ENCODE assay signal across 7 cellular contexts in genomic region chr6:136644597-136644952, GRCh38.
A peak's percentile ranks its signal among the peaks of the same experiment; 100 is the strongest.
DNase-seq lines count a peak whose midpoint lies in the region; ATAC-seq and TF ChIP-seq lines count a peak whose summit lies in the region.

No MANE protein-coding gene starts in this region.

- H3K4me3 ChIP-seq in KMS-11 (IDR thresholded peaks at IDR 0.05; ENCODE audit: insufficient read depth, low read depth, low read length): no peak overlapping the region
- H3K4me3 ChIP-seq in heart right ventricle: no peak overlapping the region
- no peak overlapping the region for H3K4me3 ChIP-seq in thyroid gland (replicated peaks in 1 of 3)

- no peak overlapping the region for H2AFZ ChIP-seq in KMS-11 (ENCODE audit: low read depth)

- DNase-seq in heart right ventricle (no peak), thyroid gland (no peak), ecto neural progenitor cell (ENCODE audit: low spot score) (no peak), NCI-H774 (lab: John Stamatoyannopoulos, UW) (no peak), hypothalamus (lab: John Stamatoyannopoulos, UW) (no peak)

- no peaks in the 10 kb centered on the region for H3K79me2 ChIP-seq in KMS-11 (ENCODE audit: insufficient read depth, low read depth)

- no peaks in the 10 kb centered on the region for H4K20me1 ChIP-seq in KMS-11 (ENCODE audit: insufficient read depth)

- H3K36me3 ChIP-seq in KMS-11 (ENCODE audit: insufficient read depth): no peaks in the 10 kb centered on the region
- peaks cover 0 to 15% (median 0%) of the 10 kb centered on the region in 9 donors for H3K36me3 ChIP-seq in heart right ventricle
- no peaks in the 10 kb centered on the region for H3K36me3 ChIP-seq in thyroid gland

- H3K9me3 ChIP-seq in heart right ventricle: no peaks in the 10 kb centered on the region
- no peaks in the 10 kb centered on the region for H3K9me3 ChIP-seq in thyroid gland

- H3K9ac ChIP-seq in KMS-11: no peak overlapping the region

- ATAC-seq in GM19438 (IDR thresholded peaks at IDR 0.05; ENCODE audit: low read depth, unreplicated experiment) (peak; percentile 14), heart right ventricle (peak in 5 of 8 donors; percentile 2 to 44 (median 6))

- TF ChIP-seq POLR2A in thyroid gland (IDR thresholded peaks at IDR 0.05): no peak

- no peaks in the 10 kb centered on the region for H3K27me3 ChIP-seq in KMS-11 (ENCODE audit: insufficient read depth, low read depth)
- H3K27me3 ChIP-seq in heart right ventricle: no peaks in the 10 kb centered on the region
- H3K27me3 ChIP-seq in thyroid gland: no peaks in the 10 kb centered on the region

- H3K4me2 ChIP-seq in KMS-11: peak overlapping the region; percentile 26; the same call in 1 of the 2 replicates

- H3K4me1 ChIP-seq in KMS-11 (ENCODE audit: low read depth, poor library complexity, severe bottlenecking): peaks cover 12% of the 10 kb centered on the region
- peaks cover 8 to 55% (median 41%) of the 10 kb centered on the region in 9 donors for H3K4me1 ChIP-seq in heart right ventricle
- peaks cover 24 to 47% of the 10 kb centered on the region in 2 donors for H3K4me1 ChIP-seq in thyroid gland

- H3K27ac ChIP-seq in KMS-11: no peak overlapping the region
- peak overlapping the region in 9 of 10 donors; percentile 26 to 73 (median 55) for H3K27ac ChIP-seq in heart right ventricle
- H3K27ac ChIP-seq in thyroid gland: peak overlapping the region; percentile 33 to 83 (median 66)

- 85 to 87% methylated on average over 4 of the region's 4 CpGs for WGBS in heart right ventricle, 2 donors
- WGBS in thyroid gland, 2 donors: 88 to 89% methylated on average over 4 of the region's 4 CpGs

- TF ChIP-seq CTCF in KMS-11 (conservative IDR thresholded peaks at IDR 0.05; ENCODE audit: low read depth, low read length) (no peak), heart right ventricle (IDR thresholded peaks at IDR 0.05) (no peak), thyroid gland (IDR thresholded peaks at IDR 0.05) (no peak)

- intact Hi-C loops in heart right ventricle (cut with DNase I) (loop anchor here (1.0 to 10.0 kb wide), 5 partner anchors 70 to 152 kb away; partner anchors contain the start of gene MAP3K5 (in 7 of the 10)), thyroid gland (cut with DNase I) (loop anchor here (2.0 to 10.0 kb wide), 2 partner anchors 60 to 148 kb away; partner anchors contain the start of gene MAP3K5)
